Comparison of ENCODE assay signal across 8 cellular contexts in genomic region chr7:127253289-127254162, GRCh38. TPM values are rescaled to one million over a fixed set of nuclear protein-coding genes. Genes with fewer than 3 reads are reported as not detected.
DNase-seq lines count a peak whose midpoint lies in the region; ATAC-seq and TF ChIP-seq lines count a peak whose summit lies in the region.

No MANE protein-coding gene starts in this region.

- DNase-seq in DMS153 (lab: John Stamatoyannopoulos, UW) (peak; percentile 29), HT1080 (ENCODE audit: low read depth) (peak; percentile 55), OCI-M1 (lab: John Stamatoyannopoulos, UW) (peak; percentile 33), foreskin keratinocyte (peak; percentile 28 to 65), neural crest cell (ENCODE audit: low read depth, low spot score) (peak; percentile 71), suprapubic skin (ENCODE audit: low spot score in 2 of 2) (peak; percentile 74 to 86)
- peak; percentile 85 for DNase-seq in activated effector memory CD4-positive, alpha-beta T cell treated with anti-CD3 and anti-CD28 coated beads, Interleukin-2, amount 50 U/mL, for 16 hours

- peak overlapping the region; percentile 91 for H3K4me3 Mint-ChIP-seq in neural crest cell

- no peak overlapping the region for H3K27ac Mint-ChIP-seq in neural crest cell (ENCODE audit: unreplicated experiment)

- no peaks in the 10 kb centered on the region for H3K9me3 Mint-ChIP-seq in neural crest cell

- H3K27me3 Mint-ChIP-seq in neural crest cell (ENCODE audit: low read depth) = peaks cover 89% of the 10 kb centered on the region

- 1% methylated on average over 58 of the region's 84 CpGs for WGBS in suprapubic skin

- H3K27me3 ChIP-seq in foreskin keratinocyte (peaks cover 51% of the 10 kb centered on the region), suprapubic skin (peaks cover 60% of the 10 kb centered on the region)

- peak; percentile 74 for TF ChIP-seq CTCF in foreskin keratinocyte (conservative IDR thresholded peaks at IDR 0.05)
- TF ChIP-seq CTCF in neural crest cell (conservative IDR thresholded peaks at IDR 0.05) = peak; percentile 82
- TF ChIP-seq CTCF in suprapubic skin (IDR thresholded peaks at IDR 0.05) = peak; percentile 32 to 96

- H3K27ac ChIP-seq in foreskin keratinocyte = no peak overlapping the region
- no peak overlapping the region for H3K27ac ChIP-seq in suprapubic skin

- peaks cover 8% of the 10 kb centered on the region for H3K4me1 Mint-ChIP-seq in neural crest cell

- ATAC-seq in GM21390 (IDR thresholded peaks at IDR 0.05; ENCODE audit: unreplicated experiment) = peak; percentile 80
- ATAC-seq in foreskin keratinocyte = peak; percentile 81

- H3K4me1 ChIP-seq in foreskin keratinocyte (no peaks in the 10 kb centered on the region), suprapubic skin (peaks cover 24% of the 10 kb centered on the region)

- no peaks in the 10 kb centered on the region for H3K36me3 ChIP-seq in suprapubic skin

- TF ChIP-seq EP300 in suprapubic skin (IDR thresholded peaks at IDR 0.05) = no peak

- no peaks in the 10 kb centered on the region for H3K9me3 ChIP-seq in suprapubic skin

- TF ChIP-seq POLR2A in suprapubic skin (IDR thresholded peaks at IDR 0.05) = no peak

- H3K36me3 Mint-ChIP-seq in neural crest cell (ENCODE audit: low read depth) = no peaks in the 10 kb centered on the region

- H3K4me3 ChIP-seq in suprapubic skin = peak overlapping the region; percentile 73

RNA-seq across cellular contexts. Expression of gene GRM8, which starts 0.8 kb away (rescaled TPM):
- 0.07 and 0.27 TPM in 2 replicates for total RNA-seq in HT1080 (2014; rRNA removed; shearing (Covaris generic))
- 0.16 TPM in 1 of 2 replicates, not detected in the other for polyA plus RNA-seq in HT1080 (2015; cell fraction: cytosol; rRNA removed)
- polyA plus RNA-seq in HT1080 (2015; cell fraction: nucleus; rRNA removed) = not detected in 2 replicates
- total RNA-seq in foreskin keratinocyte (not detected in 2 replicates), neural crest cell (2.6 and 2.7 TPM in 2 replicates), suprapubic skin (not detected)
- polyA plus RNA-seq in foreskin keratinocyte = not detected in 2 replicates

Comparison
In these comparisons a context has a peak if more than half of its experiments do, and no peak if none do; other contexts are left out.
1. DNase-seq: peak in every context shown above with its lines; median percentile 85 in activated effector memory CD4-positive, alpha-beta T cell treated with anti-CD3 and anti-CD28 coated beads, Interleukin-2, amount 50 U/mL, for 16 hours; 80 in suprapubic skin; 71 in neural crest cell; 55 in HT1080; 46 in foreskin keratinocyte; 33 in OCI-M1; 29 in DMS153.